Comparison of ENCODE assay signal across 9 cellular contexts in the genomic region with DNA sequence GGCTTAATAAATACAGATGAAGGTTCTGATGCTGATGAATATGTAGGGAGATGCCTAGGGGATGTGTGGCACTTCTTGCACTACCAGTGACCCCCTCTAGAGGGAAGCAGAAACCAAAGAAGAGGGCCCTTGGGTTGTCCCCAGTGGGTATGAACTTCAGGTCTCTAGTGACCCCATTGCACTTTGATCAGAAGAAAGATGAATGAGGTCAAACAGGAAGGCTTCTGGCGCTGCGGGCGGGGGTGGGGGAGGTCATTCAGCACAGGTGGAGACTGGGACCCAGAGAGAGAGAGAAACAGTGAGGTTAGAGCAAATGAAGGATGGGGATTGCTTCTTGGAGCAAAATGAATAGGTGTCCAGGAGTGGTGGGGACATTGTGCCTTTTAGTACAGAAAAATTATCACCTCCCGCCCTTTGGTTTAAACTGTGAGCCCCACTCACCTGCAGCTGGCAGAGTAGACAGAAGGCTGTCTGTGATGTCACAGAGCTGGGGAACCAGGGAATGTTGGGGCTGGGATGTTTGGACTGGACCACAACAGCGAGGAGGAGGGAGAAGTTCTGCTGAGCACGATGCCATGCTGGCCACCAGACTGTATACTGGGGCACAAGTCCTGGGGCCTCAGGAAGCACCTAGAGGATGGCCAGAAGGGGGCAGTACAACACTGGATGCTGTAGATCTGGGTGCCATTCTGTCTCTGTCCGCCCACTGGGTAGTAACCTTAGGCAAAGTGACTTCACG. TPM values are rescaled to one million over a fixed set of nuclear protein-coding genes. Genes with fewer than 3 reads are reported as not detected.
A peak's percentile ranks its signal among the peaks of the same experiment; 100 is the strongest.
DNase-seq lines count a peak whose midpoint lies in the region; ATAC-seq and TF ChIP-seq lines count a peak whose summit lies in the region.
"Had no signal": no experiment of that assay in that cellular context is flagged by ENCODE, and none has a peak within 500 bp of the region (broad histone marks: within the 10 kb centered on the region; RNA-seq: fewer than 3 reads in every experiment).

A gene with protein sequence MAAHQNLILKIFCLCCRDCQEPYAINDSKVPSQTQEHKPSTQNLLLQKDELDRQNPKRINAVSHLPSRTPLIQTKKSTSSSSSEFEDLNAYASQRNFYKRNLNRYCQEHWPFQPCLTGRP (minus strand): TSS at position 599 of the 739 bp plus-strand sequence. CDS start 10,469 bp downstream, outside the sequence.

- no peak for DNase-seq in AG04450 (ENCODE audit: low read depth, low spot score)
- DNase-seq in NCI-H460 (ENCODE audit: extremely low read depth, low read depth), result peak; percentile 62
- DNase-seq in activated CD4-positive, CD25-positive, alpha-beta regulatory T cell treated with anti-CD3 and anti-CD28 coated beads, Interleukin-2, amount 50 U/mL, for 16 hours (ENCODE audit: low read depth, low spot score), result peak; percentile 63
- DNase-seq in central memory CD4-positive, alpha-beta T cell, result peak; percentile 74
- peak; percentile 48 to 65 (median 60) for DNase-seq in right lobe of liver
- peak; percentile 38 to 64 for DNase-seq in stimulated activated CD8-positive, alpha-beta memory T cell treated with anti-CD3 and anti-CD28 coated beads, Interleukin-15, amount 100 ng/mL, for 4 hours (ENCODE audit: low read depth in 2 of 2)

- peaks cover 5% of the 10 kb centered on the region for H3K9me3 ChIP-seq in AG04450 (ENCODE audit: control insufficient read depth, insufficient read depth, low read length)
- no peaks in the 10 kb centered on the region for H3K9me3 ChIP-seq in right lobe of liver

- H3K4me3 ChIP-seq in AG04450 (ENCODE audit: low read depth, low read length) (no peak within 1 kb of the TSS), right lobe of liver (no peak within 1 kb of the TSS)

- ATAC-seq in GM18867 (IDR thresholded peaks at IDR 0.05; ENCODE audit: unreplicated experiment) (peak; percentile 91), HG03103 (IDR thresholded peaks at IDR 0.05; ENCODE audit: low read depth, unreplicated experiment) (peak; percentile 74), right lobe of liver (peak; percentile 92 to 97 (median 94))

- TF ChIP-seq CTCF in AG04450 (IDR thresholded peaks at IDR 0.05; ENCODE audit: low read depth, low read length) (peak; percentile 79), right lobe of liver (IDR thresholded peaks at IDR 0.05) (peak; percentile 58 to 67 (median 62))

- no peak for TF ChIP-seq POLR2A in right lobe of liver (IDR thresholded peaks at IDR 0.05)

- H3K27me3 ChIP-seq in AG04450 (ENCODE audit: control insufficient read depth, insufficient read depth, low read length) (no peaks in the 10 kb centered on the region), right lobe of liver (no peaks in the 10 kb centered on the region)

- no peaks in the 10 kb centered on the region for H3K36me3 ChIP-seq in right lobe of liver

- intact Hi-C loops in right lobe of liver (cut with DNase I), result no loop called here

- no peak within 1 kb of the TSS for H3K27ac ChIP-seq in AG04450 (ENCODE audit: low read depth, low read length)
- H3K27ac ChIP-seq in right lobe of liver, result no peak within 1 kb of the TSS

- H3K4me1 ChIP-seq in right lobe of liver, result no peaks in the 10 kb centered on the region

- WGBS in right lobe of liver (ENCODE audit: insufficient coverage, low coverage, low lambda C conversion rate, missing lambda C conversion rate), result 32% methylated on average over 7 of the region's 8 CpGs

- POLR2A ChIA-PET in AG04450 (lab: Yijun Ruan, JAX), result no interaction called here

- CTCF ChIA-PET in AG04450 (lab: Charles Lee), result interaction anchor here (0.6 to 3.2 kb wide), 39 partner anchors 9 to 849 kb away, joined by 3 to 61 read pairs (median 5); no protein-coding TSS in a partner anchor

RNA-seq across cellular contexts. Expression of the gene that starts here (rescaled TPM):
- polyA plus RNA-seq in AG04450 (2011; rRNA removed), result not detected in 2 replicates
- polyA minus RNA-seq in AG04450 (2011; rRNA and poly(A)+ RNA removed), result not detected in 2 replicates
- total RNA-seq in NCI-H460 (2014; rRNA removed; shearing (Covaris generic)), result not detected in 2 replicates
- not detected in 2 replicates for polyA plus RNA-seq in NCI-H460 (2014; cell fraction: nucleus; rRNA removed)
- total RNA-seq in right lobe of liver, result not detected
- total RNA-seq: urinary bladder had no signal
- polyA plus RNA-seq: urinary bladder had no signal

Comparison
In these comparisons a context has a peak if more than half of its experiments do, and no peak if none do; other contexts are left out.
1. Peak in DNase-seq in NCI-H460; RNA of the gene not detected or under 1 TPM.
2. Peak in DNase-seq and ATAC-seq in right lobe of liver; RNA of the gene not detected or under 1 TPM.